13 cellular contexts compared by ENCODE assay signal in genomic region chr11:65215441-65216076, GRCh38. TPM values are rescaled to one million over a fixed set of nuclear protein-coding genes. Genes with fewer than 3 reads are reported as not detected.
DNase-seq lines count a peak whose midpoint lies in the region; ATAC-seq and TF ChIP-seq lines count a peak whose summit lies in the region.
"Had no signal": no experiment of that assay in that cellular context is flagged by ENCODE, and none has a peak within 500 bp of the region (broad histone marks: within the 10 kb centered on the region; RNA-seq: fewer than 3 reads in every experiment).

No MANE protein-coding gene starts in this region.

- H3K4me3 ChIP-seq in Caco-2 (ENCODE audit: low read depth, low read length): no peak overlapping the region
- no peak overlapping the region for H3K4me3 ChIP-seq in osteoblast (ENCODE audit: insufficient read depth, low read length)
- H3K4me3 ChIP-seq: mucosa of descending colon had no signal

- H3K27ac ChIP-seq in osteoblast (ENCODE audit: low read depth, low read length): no peak overlapping the region

- H3K79me2 ChIP-seq in osteoblast (ENCODE audit: insufficient read depth, low read length): no peaks in the 10 kb centered on the region

- no peaks in the 10 kb centered on the region for H3K27me3 ChIP-seq in Caco-2 (replicated peaks; ENCODE audit: control insufficient read depth, insufficient read depth, low read length)
- H3K27me3 ChIP-seq in osteoblast (ENCODE audit: insufficient read depth, low read length): no peaks in the 10 kb centered on the region

- no peaks in the 10 kb centered on the region for H4K20me1 ChIP-seq in osteoblast (ENCODE audit: insufficient read depth, low read length)

- DNase-seq in Caco-2 (no peak), NAMALWA (ENCODE audit: low spot score) (peak; percentile 44), osteoblast (ENCODE audit: insufficient read length, low spot score, missing footprints) (peak; percentile 55), mesenteric fat pad (ENCODE audit: low spot score) (no peak), SKM-1 treated with dmso at 0.1 percent for 144 hours (lab: John Stamatoyannopoulos, UW; ENCODE audit: unreplicated experiment) (no peak), dermis blood vessel endothelial cell (no peak)
- DNase-seq in activated naive CD8-positive, alpha-beta T cell treated with anti-CD3 and anti-CD28 coated beads for 36 hours: peak; percentile 39
- DNase-seq: Kasumi-1, mucosa of descending colon had no signal

- peak overlapping the region; percentile 69 for H3K27ac Mint-ChIP-seq in Caco-2 (ENCODE audit: unreplicated experiment)
- H3K27ac Mint-ChIP-seq in activated naive CD8-positive, alpha-beta T cell treated with anti-CD3 and anti-CD28 coated beads for 36 hours: peak overlapping the region; percentile 77
- H3K27ac Mint-ChIP-seq: CD4-positive, alpha-beta T cell had no signal

- H3K36me3 ChIP-seq in Caco-2 (ENCODE audit: control insufficient read depth, insufficient read depth, low read length) (no peaks in the 10 kb centered on the region; the same call in 1 of the 2 replicates), osteoblast (ENCODE audit: insufficient read depth, low read length) (peaks cover 4% of the 10 kb centered on the region)

- POLR2A ChIA-PET in Caco-2 (lab: Charles Lee): no interaction called here

- H3K4me2 ChIP-seq in osteoblast (ENCODE audit: insufficient read depth, low read length): no peak overlapping the region

- no peak for ATAC-seq in GM19395 (IDR thresholded peaks at IDR 0.05; ENCODE audit: unreplicated experiment)
- ATAC-seq: mucosa of descending colon had no signal

- peaks cover 11% of the 10 kb centered on the region for H3K9me3 Mint-ChIP-seq in Caco-2 (ENCODE audit: unreplicated experiment)
- peaks cover 3% of the 10 kb centered on the region for H3K9me3 Mint-ChIP-seq in activated naive CD8-positive, alpha-beta T cell treated with anti-CD3 and anti-CD28 coated beads for 36 hours
- H3K9me3 Mint-ChIP-seq: CD4-positive, alpha-beta T cell had no signal

- intact Hi-C loops in Caco-2 (cut with micrococcal nuclease; ENCODE audit: unreplicated experiment): no loop called here

- peaks cover 34% of the 10 kb centered on the region for H3K36me3 Mint-ChIP-seq in Caco-2 (ENCODE audit: insufficient read depth, unreplicated experiment)
- peaks cover 2% of the 10 kb centered on the region for H3K36me3 Mint-ChIP-seq in activated naive CD8-positive, alpha-beta T cell treated with anti-CD3 and anti-CD28 coated beads for 36 hours

- BruUV-seq in Caco-2 (replicated peaks; lab: Mats Ljungman, UMichigan): no TSS peak

- no peaks in the 10 kb centered on the region for H3K9me3 ChIP-seq in Caco-2
- no peaks in the 10 kb centered on the region for H3K9me3 ChIP-seq in osteoblast (ENCODE audit: low read depth, low read length)
- H3K9me3 ChIP-seq: mucosa of descending colon had no signal

- TF ChIP-seq CTCF in Caco-2 (IDR thresholded peaks at IDR 0.05; ENCODE audit: insufficient read depth in 1 of 2, low read depth in 1 of 2, low read length in 1 of 2, severe bottlenecking in 1 of 2, unreplicated experiment in 1 of 2) (no peak), osteoblast (IDR thresholded peaks at IDR 0.05; ENCODE audit: extremely low read depth, low read depth, low read length) (no peak)

- H3K27me3 Mint-ChIP-seq in Caco-2 (ENCODE audit: insufficient read depth, unreplicated experiment): no peaks in the 10 kb centered on the region
- H3K27me3 Mint-ChIP-seq in activated naive CD8-positive, alpha-beta T cell treated with anti-CD3 and anti-CD28 coated beads for 36 hours: peaks cover 4% of the 10 kb centered on the region
- H3K27me3 Mint-ChIP-seq: CD4-positive, alpha-beta T cell had no signal

- H2AFZ ChIP-seq in osteoblast (ENCODE audit: low read length): no peak overlapping the region

- H3K4me1 ChIP-seq in Caco-2 (no peaks in the 10 kb centered on the region), osteoblast (ENCODE audit: insufficient read depth, low read length) (no peaks in the 10 kb centered on the region)

- CTCF ChIA-PET in Caco-2 (lab: Charles Lee): interaction anchor here (0.8 to 1.0 kb wide), 3 partner anchors 10 to 100 kb away, joined by 3 to 8 read pairs (median 3); no protein-coding TSS in a partner anchor

- peaks cover 21% of the 10 kb centered on the region for H3K4me1 Mint-ChIP-seq in Caco-2 (ENCODE audit: low read depth, unreplicated experiment)
- H3K4me1 Mint-ChIP-seq in activated naive CD8-positive, alpha-beta T cell treated with anti-CD3 and anti-CD28 coated beads for 36 hours: peaks cover 17% of the 10 kb centered on the region

- peak overlapping the region; percentile 3 for H3K4me3 Mint-ChIP-seq in Caco-2 (ENCODE audit: unreplicated experiment)
- peak overlapping the region; percentile 27 for H3K4me3 Mint-ChIP-seq in activated naive CD8-positive, alpha-beta T cell treated with anti-CD3 and anti-CD28 coated beads for 36 hours
- H3K4me3 Mint-ChIP-seq: CD4-positive, alpha-beta T cell had no signal

RNA-seq across cellular contexts. Expression of gene CAPN1, which starts 33.8 kb away (rescaled TPM):
- total RNA-seq in Caco-2 (2022) (238 and 244 TPM in 2 replicates), osteoblast (102 and 116 TPM in 2 replicates), mesenteric fat pad (102 TPM), dermis blood vessel endothelial cell (97.2 and 207 TPM in 2 replicates)
- 10 to 100 TPM; 57.9 to 66.7 TPM for total RNA-seq in activated naive CD8-positive, alpha-beta T cell treated with anti-CD3 and anti-CD28 coated beads for 36 hours

RNA-seq across cellular contexts. Expression of gene SPDYC, which starts 45.5 kb away (rescaled TPM):
- total RNA-seq in Caco-2 (2022): not detected in 2 replicates
- total RNA-seq in activated naive CD8-positive, alpha-beta T cell treated with anti-CD3 and anti-CD28 coated beads for 36 hours: not detected
- total RNA-seq in osteoblast: not detected in 2 replicates
- not detected for total RNA-seq in mesenteric fat pad
- not detected in 2 replicates for total RNA-seq in dermis blood vessel endothelial cell
- total RNA-seq: CD4-positive, alpha-beta T cell; dermis microvascular lymphatic vessel endothelial cell; mucosa of descending colon; T-helper 2 cell treated with Interferon-gamma antibody and Interleukin-4, amounts not matched to agents 100 ng/mL and 5 ng/mL, for 36 hours had no signal

RNA-seq across cellular contexts. Expression of gene POLA2, which starts 46.2 kb away (rescaled TPM):
- total RNA-seq in Caco-2 (2022) (23.2 and 25.3 TPM in 2 replicates), osteoblast (4.3 and 6.2 TPM in 2 replicates), mesenteric fat pad (5.9 TPM), dermis blood vessel endothelial cell (8.2 and 12.1 TPM in 2 replicates)
- 10 to 100 TPM; 73.8 to 74.5 TPM for total RNA-seq in activated naive CD8-positive, alpha-beta T cell treated with anti-CD3 and anti-CD28 coated beads for 36 hours

Comparison
In these comparisons a context has a peak if more than half of its experiments do, and no peak if none do; other contexts are left out.
1. DNase-seq: peak in NAMALWA (single experiment), activated naive CD8-positive, alpha-beta T cell treated with anti-CD3 and anti-CD28 coated beads for 36 hours (single experiment) and osteoblast (single experiment); none in Caco-2 (0 of 2), mesenteric fat pad (single experiment), SKM-1 treated with dmso at 0.1 percent for 144 hours (single experiment) and dermis blood vessel endothelial cell (single experiment).